Comparison of ENCODE assay signal across 1 cellular context in the genomic region with DNA sequence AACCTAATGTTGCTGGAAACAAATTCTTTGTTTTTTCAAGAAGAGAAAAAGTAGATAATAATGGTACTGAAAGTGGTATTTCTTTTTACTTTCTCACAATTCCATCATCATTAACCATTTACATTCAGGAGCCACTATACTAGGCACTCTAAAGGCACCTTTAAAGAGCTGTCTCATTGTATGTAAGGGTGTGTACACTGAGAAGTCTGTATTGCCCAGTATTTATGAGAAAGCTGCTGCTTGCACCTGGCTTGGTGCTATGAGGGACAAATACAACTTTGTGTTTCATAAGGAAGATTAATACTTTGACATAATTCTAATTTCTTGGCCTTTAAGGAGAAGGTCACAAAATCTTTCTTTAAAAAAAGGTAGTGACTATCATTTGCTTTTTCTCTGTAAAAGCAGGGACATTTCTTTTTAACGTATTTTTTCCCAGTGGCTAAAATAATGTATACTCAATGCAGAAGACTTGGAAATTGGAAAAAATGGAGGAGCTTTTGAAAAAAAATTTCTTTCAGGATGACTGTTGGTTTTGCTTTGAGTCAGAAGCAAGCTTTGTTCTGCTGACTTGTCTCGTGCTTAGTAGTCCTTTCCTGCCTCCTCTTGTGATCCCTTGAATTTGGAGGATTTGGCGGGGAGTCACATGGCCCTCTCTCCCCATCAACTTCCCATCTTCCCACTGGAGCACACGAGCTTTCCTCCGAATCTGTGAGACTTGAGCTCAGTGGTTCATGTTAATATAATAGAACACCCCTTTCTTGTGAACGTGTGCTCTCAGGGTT.
TF ChIP-seq lines count a peak whose summit lies in the region.

No MANE protein-coding gene starts in this region.

TF ChIP-seq in GM23338, 12 proteins besides CTCF, POLR2A, EP300 and RAD21:
- TF ChIP-seq NANOG (IDR thresholded peaks at IDR 0.05; ENCODE audit: borderline replicate concordance) (no peak), EZH2phosphoT487 (IDR thresholded peaks at IDR 0.05; ENCODE audit: unreplicated experiment) (no peak), ZNF114 (CRISPR knock-in tag; IDR thresholded peaks at IDR 0.05) (no peak), EZH2 (IDR thresholded peaks at IDR 0.05; ENCODE audit: low read depth, unreplicated experiment) (no peak), JUNB (IDR thresholded peaks at IDR 0.05; ENCODE audit: unreplicated experiment) (no peak), CREB1 (CRISPR knock-in tag; IDR thresholded peaks at IDR 0.05; ENCODE audit: low read depth) (no peak), STAT1 (IDR thresholded peaks at IDR 0.05; ENCODE audit: unreplicated experiment) (no peak), ZNF331 (CRISPR knock-in tag; IDR thresholded peaks at IDR 0.05; ENCODE audit: low read depth) (no peak)
- TF ChIP-seq, protein P1, sequence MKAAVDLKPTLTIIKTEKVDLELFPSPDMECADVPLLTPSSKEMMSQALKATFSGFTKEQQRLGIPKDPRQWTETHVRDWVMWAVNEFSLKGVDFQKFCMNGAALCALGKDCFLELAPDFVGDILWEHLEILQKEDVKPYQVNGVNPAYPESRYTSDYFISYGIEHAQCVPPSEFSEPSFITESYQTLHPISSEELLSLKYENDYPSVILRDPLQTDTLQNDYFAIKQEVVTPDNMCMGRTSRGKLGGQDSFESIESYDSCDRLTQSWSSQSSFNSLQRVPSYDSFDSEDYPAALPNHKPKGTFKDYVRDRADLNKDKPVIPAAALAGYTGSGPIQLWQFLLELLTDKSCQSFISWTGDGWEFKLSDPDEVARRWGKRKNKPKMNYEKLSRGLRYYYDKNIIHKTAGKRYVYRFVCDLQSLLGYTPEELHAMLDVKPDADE (IDR thresholded peaks at IDR 0.05), result no peak
- TF ChIP-seq, protein P2, sequence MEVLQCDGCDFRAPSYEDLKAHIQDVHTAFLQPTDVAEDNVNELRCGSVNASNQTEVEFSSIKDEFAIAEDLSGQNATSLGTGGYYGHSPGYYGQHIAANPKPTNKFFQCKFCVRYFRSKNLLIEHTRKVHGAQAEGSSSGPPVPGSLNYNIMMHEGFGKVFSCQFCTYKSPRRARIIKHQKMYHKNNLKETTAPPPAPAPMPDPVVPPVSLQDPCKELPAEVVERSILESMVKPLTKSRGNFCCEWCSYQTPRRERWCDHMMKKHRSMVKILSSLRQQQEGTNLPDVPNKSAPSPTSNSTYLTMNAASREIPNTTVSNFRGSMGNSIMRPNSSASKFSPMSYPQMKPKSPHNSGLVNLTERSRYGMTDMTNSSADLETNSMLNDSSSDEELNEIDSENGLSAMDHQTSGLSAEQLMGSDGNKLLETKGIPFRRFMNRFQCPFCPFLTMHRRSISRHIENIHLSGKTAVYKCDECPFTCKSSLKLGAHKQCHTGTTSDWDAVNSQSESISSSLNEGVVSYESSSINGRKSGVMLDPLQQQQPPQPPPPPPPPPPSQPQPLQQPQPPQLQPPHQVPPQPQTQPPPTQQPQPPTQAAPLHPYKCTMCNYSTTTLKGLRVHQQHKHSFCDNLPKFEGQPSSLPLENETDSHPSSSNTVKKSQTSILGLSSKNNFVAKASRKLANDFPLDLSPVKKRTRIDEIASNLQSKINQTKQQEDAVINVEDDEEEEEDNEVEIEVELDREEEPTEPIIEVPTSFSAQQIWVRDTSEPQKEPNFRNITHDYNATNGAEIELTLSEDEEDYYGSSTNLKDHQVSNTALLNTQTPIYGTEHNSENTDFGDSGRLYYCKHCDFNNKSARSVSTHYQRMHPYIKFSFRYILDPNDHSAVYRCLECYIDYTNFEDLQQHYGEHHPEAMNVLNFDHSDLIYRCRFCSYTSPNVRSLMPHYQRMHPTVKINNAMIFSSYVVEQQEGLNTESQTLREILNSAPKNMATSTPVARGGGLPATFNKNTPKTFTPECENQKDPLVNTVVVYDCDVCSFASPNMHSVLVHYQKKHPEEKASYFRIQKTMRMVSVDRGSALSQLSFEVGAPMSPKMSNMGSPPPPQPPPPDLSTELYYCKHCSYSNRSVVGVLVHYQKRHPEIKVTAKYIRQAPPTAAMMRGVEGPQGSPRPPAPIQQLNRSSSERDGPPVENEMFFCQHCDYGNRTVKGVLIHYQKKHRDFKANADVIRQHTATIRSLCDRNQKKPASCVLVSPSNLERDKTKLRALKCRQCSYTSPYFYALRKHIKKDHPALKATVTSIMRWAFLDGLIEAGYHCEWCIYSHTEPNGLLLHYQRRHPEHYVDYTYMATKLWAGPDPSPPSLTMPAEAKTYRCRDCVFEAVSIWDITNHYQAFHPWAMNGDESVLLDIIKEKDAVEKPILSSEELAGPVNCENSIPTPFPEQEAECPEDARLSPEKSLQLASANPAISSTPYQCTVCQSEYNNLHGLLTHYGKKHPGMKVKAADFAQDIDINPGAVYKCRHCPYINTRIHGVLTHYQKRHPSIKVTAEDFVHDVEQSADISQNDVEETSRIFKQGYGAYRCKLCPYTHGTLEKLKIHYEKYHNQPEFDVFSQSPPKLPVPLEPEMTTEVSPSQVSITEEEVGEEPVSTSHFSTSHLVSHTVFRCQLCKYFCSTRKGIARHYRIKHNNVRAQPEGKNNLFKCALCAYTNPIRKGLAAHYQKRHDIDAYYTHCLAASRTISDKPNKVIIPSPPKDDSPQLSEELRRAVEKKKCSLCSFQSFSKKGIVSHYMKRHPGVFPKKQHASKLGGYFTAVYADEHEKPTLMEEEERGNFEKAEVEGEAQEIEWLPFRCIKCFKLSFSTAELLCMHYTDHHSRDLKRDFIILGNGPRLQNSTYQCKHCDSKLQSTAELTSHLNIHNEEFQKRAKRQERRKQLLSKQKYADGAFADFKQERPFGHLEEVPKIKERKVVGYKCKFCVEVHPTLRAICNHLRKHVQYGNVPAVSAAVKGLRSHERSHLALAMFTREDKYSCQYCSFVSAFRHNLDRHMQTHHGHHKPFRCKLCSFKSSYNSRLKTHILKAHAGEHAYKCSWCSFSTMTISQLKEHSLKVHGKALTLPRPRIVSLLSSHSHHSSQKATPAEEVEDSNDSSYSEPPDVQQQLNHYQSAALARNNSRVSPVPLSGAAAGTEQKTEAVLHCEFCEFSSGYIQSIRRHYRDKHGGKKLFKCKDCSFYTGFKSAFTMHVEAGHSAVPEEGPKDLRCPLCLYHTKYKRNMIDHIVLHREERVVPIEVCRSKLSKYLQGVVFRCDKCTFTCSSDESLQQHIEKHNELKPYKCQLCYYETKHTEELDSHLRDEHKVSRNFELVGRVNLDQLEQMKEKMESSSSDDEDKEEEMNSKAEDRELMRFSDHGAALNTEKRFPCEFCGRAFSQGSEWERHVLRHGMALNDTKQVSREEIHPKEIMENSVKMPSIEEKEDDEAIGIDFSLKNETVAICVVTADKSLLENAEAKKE (CRISPR knock-in tag; IDR thresholded peaks at IDR 0.05), result no peak
- TF ChIP-seq, protein P3, sequence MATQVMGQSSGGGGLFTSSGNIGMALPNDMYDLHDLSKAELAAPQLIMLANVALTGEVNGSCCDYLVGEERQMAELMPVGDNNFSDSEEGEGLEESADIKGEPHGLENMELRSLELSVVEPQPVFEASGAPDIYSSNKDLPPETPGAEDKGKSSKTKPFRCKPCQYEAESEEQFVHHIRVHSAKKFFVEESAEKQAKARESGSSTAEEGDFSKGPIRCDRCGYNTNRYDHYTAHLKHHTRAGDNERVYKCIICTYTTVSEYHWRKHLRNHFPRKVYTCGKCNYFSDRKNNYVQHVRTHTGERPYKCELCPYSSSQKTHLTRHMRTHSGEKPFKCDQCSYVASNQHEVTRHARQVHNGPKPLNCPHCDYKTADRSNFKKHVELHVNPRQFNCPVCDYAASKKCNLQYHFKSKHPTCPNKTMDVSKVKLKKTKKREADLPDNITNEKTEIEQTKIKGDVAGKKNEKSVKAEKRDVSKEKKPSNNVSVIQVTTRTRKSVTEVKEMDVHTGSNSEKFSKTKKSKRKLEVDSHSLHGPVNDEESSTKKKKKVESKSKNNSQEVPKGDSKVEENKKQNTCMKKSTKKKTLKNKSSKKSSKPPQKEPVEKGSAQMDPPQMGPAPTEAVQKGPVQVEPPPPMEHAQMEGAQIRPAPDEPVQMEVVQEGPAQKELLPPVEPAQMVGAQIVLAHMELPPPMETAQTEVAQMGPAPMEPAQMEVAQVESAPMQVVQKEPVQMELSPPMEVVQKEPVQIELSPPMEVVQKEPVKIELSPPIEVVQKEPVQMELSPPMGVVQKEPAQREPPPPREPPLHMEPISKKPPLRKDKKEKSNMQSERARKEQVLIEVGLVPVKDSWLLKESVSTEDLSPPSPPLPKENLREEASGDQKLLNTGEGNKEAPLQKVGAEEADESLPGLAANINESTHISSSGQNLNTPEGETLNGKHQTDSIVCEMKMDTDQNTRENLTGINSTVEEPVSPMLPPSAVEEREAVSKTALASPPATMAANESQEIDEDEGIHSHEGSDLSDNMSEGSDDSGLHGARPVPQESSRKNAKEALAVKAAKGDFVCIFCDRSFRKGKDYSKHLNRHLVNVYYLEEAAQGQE (IDR thresholded peaks at IDR 0.05; ENCODE audit: unreplicated experiment), result no peak
